Comparison of ENCODE assay signal across 9 cellular contexts in genomic region chr17:76071497-76072148, GRCh38. TPM values are rescaled to one million over a fixed set of nuclear protein-coding genes. Genes with fewer than 3 reads are reported as not detected.
DNase-seq lines count a peak whose midpoint lies in the region; ATAC-seq, FAIRE-seq and TF ChIP-seq lines count a peak whose summit lies in the region.
"Had no signal": no experiment of that assay in that cellular context is flagged by ENCODE, and none has a peak within 500 bp of the region (broad histone marks: within the 10 kb centered on the region; RNA-seq: fewer than 3 reads in every experiment).

No MANE protein-coding gene starts in this region.

- H3K27ac ChIP-seq in left ventricle myocardium inferior (replicated peaks), result peak overlapping the region; percentile 83
- H3K27ac ChIP-seq in keratinocyte (ENCODE audit: control insufficient read depth, insufficient read depth, low read length), result peak overlapping the region; percentile 89
- peak overlapping the region; percentile 85 for H3K27ac ChIP-seq in substantia nigra (ENCODE audit: low read depth, low read length, poor library complexity, severe bottlenecking)

- dilution Hi-C loops in keratinocyte (cut with MboI; ENCODE audit: extremely low pct_ligation_motif_present, low sequenced_read_pairs), result no loop called here

- no peaks in the 10 kb centered on the region for H3K9me1 ChIP-seq in keratinocyte (ENCODE audit: control insufficient read depth, extremely low read depth, insufficient read depth, low read length)

- peak overlapping the region; percentile 93 for H3K9ac ChIP-seq in keratinocyte (ENCODE audit: control insufficient read depth, extremely low read depth, insufficient read depth, low read length)

- peak overlapping the region; percentile 92 for H3K4me3 ChIP-seq in left ventricle myocardium inferior
- peak overlapping the region; percentile 85 to 95 (median 91) for H3K4me3 ChIP-seq in keratinocyte (ENCODE audit: control insufficient read depth in 2 of 3, extremely low read depth in 1 of 3, insufficient read depth in 2 of 3, low read depth in 1 of 3, low read length in 3 of 3)

- H3K79me2 ChIP-seq in keratinocyte (ENCODE audit: control insufficient read depth, insufficient read depth, low read length), result peaks cover 43% of the 10 kb centered on the region

- peaks cover 70% of the 10 kb centered on the region for H3K4me1 ChIP-seq in left ventricle myocardium inferior
- peaks cover 18% of the 10 kb centered on the region for H3K4me1 ChIP-seq in keratinocyte (ENCODE audit: control insufficient read depth, extremely low read depth, insufficient read depth, low read length)

- H3K27me3 ChIP-seq in left ventricle myocardium inferior (ENCODE audit: low read depth) (peaks cover 33% of the 10 kb centered on the region), keratinocyte (ENCODE audit: control insufficient read depth, extremely low read depth, insufficient read depth, low read length) (peaks cover 33% of the 10 kb centered on the region)

- peak overlapping the region; percentile 84 for H3K4me2 ChIP-seq in keratinocyte (ENCODE audit: control insufficient read depth, extremely low read depth, insufficient read depth, low read depth, low read length)

- DNase-seq in left ventricle myocardium inferior (no peak), left cardiac atrium (no peak), keratinocyte (ENCODE audit: low read depth, low spot score) (no peak), substantia nigra (lab: John Stamatoyannopoulos, UW) (no peak)
- peak; percentile 21 for DNase-seq in activated T-helper 9 cell treated with anti-CD3 and anti-CD28 coated beads, Interleukin-2, amount 50 U/mL, for 16 hours (ENCODE audit: low read depth)

- intact Hi-C loops in left ventricle myocardium inferior (cut with micrococcal nuclease), result no loop called here
- intact Hi-C loops in left cardiac atrium (cut with DNase I), result no loop called here

- H4K20me1 ChIP-seq in keratinocyte (ENCODE audit: control insufficient read depth, extremely low read depth, insufficient read depth, low read length), result peaks cover 4% of the 10 kb centered on the region

- ATAC-seq in left cardiac atrium, result no peak
- ATAC-seq in GM21717 (IDR thresholded peaks at IDR 0.05; ENCODE audit: unreplicated experiment), result no peak
- no peak for ATAC-seq in GM19467 (IDR thresholded peaks at IDR 0.05; ENCODE audit: unreplicated experiment)
- ATAC-seq in HG03095 (IDR thresholded peaks at IDR 0.05; ENCODE audit: unreplicated experiment), result no peak

- H3K9me3 ChIP-seq in left ventricle myocardium inferior (replicated peaks) (no peaks in the 10 kb centered on the region), keratinocyte (ENCODE audit: control insufficient read depth, low read depth, low read length) (no peaks in the 10 kb centered on the region)

- TF ChIP-seq CTCF in left ventricle myocardium inferior (IDR thresholded peaks at IDR 0.05; ENCODE audit: borderline replicate concordance), result no peak
- no peak for TF ChIP-seq CTCF in keratinocyte (optimal IDR thresholded peaks at IDR 0.05 in 1 of 3, IDR thresholded peaks at IDR 0.05 in 1 of 3, conservative IDR thresholded peaks at IDR 0.05 in 1 of 3; ENCODE audit: extremely low read depth in 1 of 3, insufficient read depth in 2 of 3, low read length in 3 of 3)

- H2AFZ ChIP-seq in keratinocyte (ENCODE audit: control insufficient read depth, low read length), result no peak overlapping the region

- H3K36me3 ChIP-seq in left ventricle myocardium inferior, result peaks cover 33% of the 10 kb centered on the region
- H3K36me3 ChIP-seq in keratinocyte (ENCODE audit: control insufficient read depth in 2 of 2, extremely low read depth in 1 of 2, insufficient read depth in 2 of 2, low read length in 2 of 2), result peaks cover 2 to 6% of the 10 kb centered on the region in 2 experiments

- no peak for FAIRE-seq in keratinocyte (lab: Jason Lieb, UNC)

RNA-seq across cellular contexts. Expression of gene SRP68, which starts 0.7 kb away (rescaled TPM):
- total RNA-seq in left ventricle myocardium inferior (57.4 TPM), left cardiac atrium (10 to 100 TPM; 51.1 to 60.1 TPM)
- 59.0 to 87.1 TPM (median 81.3 TPM) in 3 replicates for polyA plus RNA-seq in keratinocyte
- 141 TPM for polyA plus RNA-seq in keratinocyte (2011; ENCODE audit: low read depth)
- polyA plus RNA-seq in keratinocyte (2011; cell fraction: cytosol; rRNA removed), result 62.1 and 90.0 TPM in 2 replicates
- polyA plus RNA-seq in keratinocyte (2011; cell fraction: nucleus; rRNA removed), result 76.7 and 78.1 TPM in 2 replicates
- 75.6 and 86.9 TPM in 2 replicates for polyA plus RNA-seq in keratinocyte (2012; ENCODE audit: low replicate concordance)
- polyA minus RNA-seq in keratinocyte, result 48.1 to 57.6 TPM (median 53.9 TPM) in 3 replicates
- 25.7 TPM for polyA minus RNA-seq in keratinocyte (2011; cell fraction: cytosol; rRNA and poly(A)+ RNA removed)
- 23.5 and 44.0 TPM in 2 replicates for polyA minus RNA-seq in keratinocyte (2011; cell fraction: nucleus; rRNA and poly(A)+ RNA removed)

RNA-seq across cellular contexts. Expression of gene GALR2, which starts 3.0 kb away (rescaled TPM):
- total RNA-seq in left ventricle myocardium inferior (not detected), left cardiac atrium (not detected)
- polyA plus RNA-seq in keratinocyte, result 0.06 TPM in 1 of 3 replicates, not detected in the others
- polyA plus RNA-seq in keratinocyte (2011; ENCODE audit: low read depth), result not detected
- 0.08 TPM in 1 of 2 replicates, not detected in the other for polyA plus RNA-seq in keratinocyte (2011; cell fraction: cytosol; rRNA removed)
- 0.08 and 0.17 TPM in 2 replicates for polyA plus RNA-seq in keratinocyte (2011; cell fraction: nucleus; rRNA removed)
- polyA plus RNA-seq in keratinocyte (2012; ENCODE audit: low replicate concordance), result 0.24 TPM in 1 of 2 replicates, not detected in the other
- polyA minus RNA-seq in keratinocyte, result not detected in 3 replicates
- polyA minus RNA-seq in keratinocyte (2011; cell fraction: cytosol; rRNA and poly(A)+ RNA removed), result not detected
- polyA minus RNA-seq in keratinocyte (2011; cell fraction: nucleus; rRNA and poly(A)+ RNA removed), result not detected in 2 replicates

RNA-seq across cellular contexts. Expression of gene ZACN, which starts 7.4 kb away (rescaled TPM):
- total RNA-seq in left ventricle myocardium inferior, result not detected
- not detected for total RNA-seq in left cardiac atrium
- polyA plus RNA-seq in keratinocyte, result not detected in 3 replicates
- not detected for polyA plus RNA-seq in keratinocyte (2011; ENCODE audit: low read depth)
- not detected in 2 replicates for polyA plus RNA-seq in keratinocyte (2011; cell fraction: cytosol; rRNA removed)
- polyA plus RNA-seq in keratinocyte (2011; cell fraction: nucleus; rRNA removed), result not detected in 2 replicates
- polyA plus RNA-seq in keratinocyte (2012; ENCODE audit: low replicate concordance), result 4.9 and 9.5 TPM in 2 replicates
- not detected in 3 replicates for polyA minus RNA-seq in keratinocyte
- not detected for polyA minus RNA-seq in keratinocyte (2011; cell fraction: cytosol; rRNA and poly(A)+ RNA removed)
- not detected in 2 replicates for polyA minus RNA-seq in keratinocyte (2011; cell fraction: nucleus; rRNA and poly(A)+ RNA removed)
- total RNA-seq: dermis microvascular lymphatic vessel endothelial cell had no signal

RNA-seq across cellular contexts. Expression of gene EXOC7, which starts 32.0 kb away (rescaled TPM):
- total RNA-seq in left ventricle myocardium inferior (81.1 TPM), left cardiac atrium (10 to 100 TPM; 74.1 to 79.5 TPM)
- 60.6 to 90.9 TPM (median 61.0 TPM) in 3 replicates for polyA plus RNA-seq in keratinocyte
- polyA plus RNA-seq in keratinocyte (2011; ENCODE audit: low read depth), result 46.9 TPM
- 51.9 and 61.5 TPM in 2 replicates for polyA plus RNA-seq in keratinocyte (2011; cell fraction: cytosol; rRNA removed)
- 105 and 135 TPM in 2 replicates for polyA plus RNA-seq in keratinocyte (2011; cell fraction: nucleus; rRNA removed)
- 44.4 and 69.8 TPM in 2 replicates for polyA plus RNA-seq in keratinocyte (2012; ENCODE audit: low replicate concordance)
- 108 to 188 TPM (median 120 TPM) in 3 replicates for polyA minus RNA-seq in keratinocyte
- 93.4 TPM for polyA minus RNA-seq in keratinocyte (2011; cell fraction: cytosol; rRNA and poly(A)+ RNA removed)
- 63.0 and 91.8 TPM in 2 replicates for polyA minus RNA-seq in keratinocyte (2011; cell fraction: nucleus; rRNA and poly(A)+ RNA removed)

RNA-seq across cellular contexts. Expression of gene EVPL, which starts 44.5 kb away (rescaled TPM):
- total RNA-seq in left ventricle myocardium inferior (not detected), left cardiac atrium (under 1 TPM; 0.29 to 0.39 TPM)
- 6.4 to 11.9 TPM (median 7.6 TPM) in 3 replicates for polyA plus RNA-seq in keratinocyte
- 54.1 TPM for polyA plus RNA-seq in keratinocyte (2011; ENCODE audit: low read depth)
- polyA plus RNA-seq in keratinocyte (2011; cell fraction: cytosol; rRNA removed), result 3.3 and 9.8 TPM in 2 replicates
- polyA plus RNA-seq in keratinocyte (2011; cell fraction: nucleus; rRNA removed), result 36.2 and 42.7 TPM in 2 replicates
- 21.2 and 73.9 TPM in 2 replicates for polyA plus RNA-seq in keratinocyte (2012; ENCODE audit: low replicate concordance)
- 5.4 to 20.6 TPM (median 11.1 TPM) in 3 replicates for polyA minus RNA-seq in keratinocyte
- polyA minus RNA-seq in keratinocyte (2011; cell fraction: cytosol; rRNA and poly(A)+ RNA removed), result 19.6 TPM
- 42.7 and 44.7 TPM in 2 replicates for polyA minus RNA-seq in keratinocyte (2011; cell fraction: nucleus; rRNA and poly(A)+ RNA removed)
